Comparison of ENCODE assay signal across 1 cellular context in genomic region chr7:107836237-107837144, GRCh38.
TF ChIP-seq lines count a peak whose summit lies in the region.

No MANE protein-coding gene starts in this region.

TF ChIP-seq in HCT116, 20 proteins besides CTCF, POLR2A, EP300 and RAD21 (continued from another document):
- TF ChIP-seq, protein P1, sequence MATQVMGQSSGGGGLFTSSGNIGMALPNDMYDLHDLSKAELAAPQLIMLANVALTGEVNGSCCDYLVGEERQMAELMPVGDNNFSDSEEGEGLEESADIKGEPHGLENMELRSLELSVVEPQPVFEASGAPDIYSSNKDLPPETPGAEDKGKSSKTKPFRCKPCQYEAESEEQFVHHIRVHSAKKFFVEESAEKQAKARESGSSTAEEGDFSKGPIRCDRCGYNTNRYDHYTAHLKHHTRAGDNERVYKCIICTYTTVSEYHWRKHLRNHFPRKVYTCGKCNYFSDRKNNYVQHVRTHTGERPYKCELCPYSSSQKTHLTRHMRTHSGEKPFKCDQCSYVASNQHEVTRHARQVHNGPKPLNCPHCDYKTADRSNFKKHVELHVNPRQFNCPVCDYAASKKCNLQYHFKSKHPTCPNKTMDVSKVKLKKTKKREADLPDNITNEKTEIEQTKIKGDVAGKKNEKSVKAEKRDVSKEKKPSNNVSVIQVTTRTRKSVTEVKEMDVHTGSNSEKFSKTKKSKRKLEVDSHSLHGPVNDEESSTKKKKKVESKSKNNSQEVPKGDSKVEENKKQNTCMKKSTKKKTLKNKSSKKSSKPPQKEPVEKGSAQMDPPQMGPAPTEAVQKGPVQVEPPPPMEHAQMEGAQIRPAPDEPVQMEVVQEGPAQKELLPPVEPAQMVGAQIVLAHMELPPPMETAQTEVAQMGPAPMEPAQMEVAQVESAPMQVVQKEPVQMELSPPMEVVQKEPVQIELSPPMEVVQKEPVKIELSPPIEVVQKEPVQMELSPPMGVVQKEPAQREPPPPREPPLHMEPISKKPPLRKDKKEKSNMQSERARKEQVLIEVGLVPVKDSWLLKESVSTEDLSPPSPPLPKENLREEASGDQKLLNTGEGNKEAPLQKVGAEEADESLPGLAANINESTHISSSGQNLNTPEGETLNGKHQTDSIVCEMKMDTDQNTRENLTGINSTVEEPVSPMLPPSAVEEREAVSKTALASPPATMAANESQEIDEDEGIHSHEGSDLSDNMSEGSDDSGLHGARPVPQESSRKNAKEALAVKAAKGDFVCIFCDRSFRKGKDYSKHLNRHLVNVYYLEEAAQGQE (IDR thresholded peaks at IDR 0.05; ENCODE audit: low read depth): no peak
- TF ChIP-seq ZFX (IDR thresholded peaks at IDR 0.05): no peak
TF ChIP-seq in HCT116: peak in this region for 6.
